In genomic region chr5:9845185-9845584, GRCh38 we compare ENCODE assay signal across 35 cellular contexts.
"Had no signal": no experiment of that assay in that cellular context is flagged by ENCODE, and none has a peak within 500 bp of the region (broad histone marks: within the 10 kb centered on the region; RNA-seq: fewer than 3 reads in every experiment).

No MANE protein-coding gene starts in this region.

- H3K9ac ChIP-seq: KMS-11 had no signal

- H3K4me3 ChIP-seq: MG63 had no signal

- H3K27me3 ChIP-seq: MG63 had no signal

- H3K36me3 ChIP-seq: MG63 had no signal

- H3K27ac ChIP-seq: KMS-11 had no signal

- DNase-seq: Karpas-422, Kasumi-1, KBM-7, KG1, MG63, MM.1S, MV-4-11, NCI-H1048, NCI-H1092, NCI-H1092 treated with DMSO at 0.1 percent for 48 hours, NCI-H1105, NCI-H1105 treated with DMSO at 0.1 percent for 48 hours, NCI-H1417, NCI-H1417 treated with DMSO at 0.1 percent for 48 hours, NCI-H1436, NCI-H1436 treated with DMSO at 0.1 percent for 48 hours, NCI-H146, NCI-H1694, NCI-H1694 treated with DMSO at 0.1 percent for 48 hours, NCI-H187, NCI-H187 treated with DMSO at 0.1 percent for 48 hours, NCI-H1930, NCI-H2029, NCI-H2029 treated with DMSO at 0.1 percent for 48 hours, NCI-H2081, NCI-H2081 treated with DMSO at 0.1 percent for 48 hours, NCI-H2107, NCI-H2171, NCI-H2171 treated with DMSO at 0.1 percent for 48 hours, NCI-H2227 treated with DMSO at 0.1 percent for 48 hours, NCI-H226, NCI-H345, NCI-H446, NCI-H446 treated with DMSO at 0.1 percent for 48 hours had no signal

- H3K4me2 ChIP-seq: KMS-11 had no signal
